33 cellular contexts compared by ENCODE assay signal in the genomic region with DNA sequence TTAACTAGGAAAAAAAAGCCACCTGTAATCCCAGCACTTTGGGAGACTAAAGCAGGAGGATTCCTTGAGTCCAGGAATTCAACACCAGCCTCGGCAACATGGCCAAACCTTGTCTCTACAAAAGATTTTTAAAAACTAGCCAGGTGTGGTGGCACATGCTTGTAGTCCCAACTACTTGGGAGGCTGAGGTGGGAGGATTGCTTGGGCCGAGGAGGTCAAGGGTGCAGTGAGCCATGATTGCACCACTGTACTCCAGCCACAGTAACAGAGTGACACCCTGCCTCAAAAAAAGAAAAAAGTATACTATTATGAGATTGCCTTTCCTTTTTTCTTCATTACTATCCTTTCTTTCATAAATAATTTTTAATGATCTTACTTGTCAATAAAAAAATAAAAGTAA. TPM values are rescaled to one million over a fixed set of nuclear protein-coding genes. Genes with fewer than 3 reads are reported as not detected.
"Had no signal": no experiment of that assay in that cellular context is flagged by ENCODE, and none has a peak within 500 bp of the region (broad histone marks: within the 10 kb centered on the region; RNA-seq: fewer than 3 reads in every experiment).

No MANE protein-coding gene starts in this region.

- DNase-seq: activated CD4-positive, alpha-beta memory T cell treated with anti-CD3 and anti-CD28 coated beads for 36 hours; activated CD4-positive, alpha-beta T cell treated with anti-CD3 and anti-CD28 coated beads for 36 hours; activated CD4-positive, alpha-beta T cell treated with anti-CD3 and anti-CD28 coated beads, Interleukin-2, amount 10 ng/mL, durations not matched to agents 24 days and 14 days; activated CD4-positive, CD25-positive, alpha-beta regulatory T cell; activated CD4-positive, CD25-positive, alpha-beta regulatory T cell treated with anti-CD3 and anti-CD28 coated beads, Interleukin-2, amount 50 U/mL, for 72 hours; activated CD8-positive, alpha-beta memory T cell treated with anti-CD3 and anti-CD28 coated beads, Interleukin-2, amount 10 ng/mL, durations not matched to agents 7 days and 5 days; activated CD8-positive, alpha-beta memory T cell treated with anti-CD3 and anti-CD28 coated beads, Interleukin-2, amount 50 U/mL, for 4 hours; activated CD8-positive, alpha-beta T cell treated with anti-CD3 and anti-CD28 coated beads, Interleukin-2, amount 10 ng/mL, durations not matched to agents 7 days and 5 days; activated effector memory CD4-positive, alpha-beta T cell treated with anti-CD3 and anti-CD28 coated beads, Interleukin-2, amount 50 U/mL, for 16 hours; activated naive CD4-positive, alpha-beta T cell treated with anti-CD3 and anti-CD28 coated beads for 36 hours; activated naive CD8-positive, alpha-beta T cell treated with anti-CD3 and anti-CD28 coated beads for 36 hours; activated naive CD8-positive, alpha-beta T cell treated with anti-CD3 and anti-CD28 coated beads, Interleukin-2, amount 50 U/mL, for 24 hours; activated T-cell treated with anti-CD3 and anti-CD28 coated beads, Interleukin-2, amount 50 U/mL, for 1 hour; activated T-cell treated with anti-CD3 and anti-CD28 coated beads, Interleukin-2, amount 50 U/mL, for 48 hours; adrenal gland; amygdala; aorta; body of pancreas; caudate nucleus; cortex of kidney; dermis blood vessel endothelial cell; effector CD4-positive, alpha-beta T cell; effector memory CD8-positive, alpha-beta T cell; erythroblast; foreskin melanocyte; T-helper 2 cell had no signal

- H3K9me3 ChIP-seq: adrenal gland, body of pancreas, esophagus muscularis mucosa had no signal

- FAIRE-seq: colon had no signal

- H3K27me3 ChIP-seq: adrenal gland, body of pancreas, esophagus muscularis mucosa had no signal

- H3K27ac ChIP-seq: esophagus muscularis mucosa had no signal

- H3K4me3 ChIP-seq: adrenal gland, body of pancreas, esophagus muscularis mucosa had no signal

- ATAC-seq: activated CD4-positive, alpha-beta T cell treated with anti-CD3 and anti-CD28 coated beads for 36 hours; activated CD8-positive, alpha-beta memory T cell treated with anti-CD3 and anti-CD28 coated beads, Interleukin-2, amount 10 ng/mL, durations not matched to agents 7 days and 5 days; activated CD8-positive, alpha-beta T cell treated with anti-CD3 and anti-CD28 coated beads, Interleukin-2, amount 10 ng/mL, durations not matched to agents 7 days and 5 days; activated naive CD8-positive, alpha-beta T cell treated with anti-CD3 and anti-CD28 coated beads, Interleukin-2, amount 50 U/mL, for 24 hours; body of pancreas; effector memory CD8-positive, alpha-beta T cell had no signal

RNA-seq across cellular contexts. Expression of a gene that starts 55.1 kb away (rescaled TPM):
- total RNA-seq: activated CD4-positive, alpha-beta memory T cell treated with anti-CD3 and anti-CD28 coated beads for 36 hours; activated CD4-positive, alpha-beta T cell treated with anti-CD3 and anti-CD28 coated beads for 36 hours; activated CD4-positive, alpha-beta T cell treated with anti-CD3 and anti-CD28 coated beads, Interleukin-2, amount 10 ng/mL, durations not matched to agents 24 days and 14 days; activated CD8-positive, alpha-beta memory T cell treated with anti-CD3 and anti-CD28 coated beads for 36 hours; activated CD8-positive, alpha-beta T cell treated with anti-CD3 and anti-CD28 coated beads, Interleukin-2, amount 10 ng/mL, durations not matched to agents 7 days and 5 days; activated naive CD4-positive, alpha-beta T cell treated with anti-CD3 and anti-CD28 coated beads for 36 hours; activated naive CD8-positive, alpha-beta T cell treated with anti-CD3 and anti-CD28 coated beads for 36 hours; activated T-helper 1 cell treated with anti-CD3 and anti-CD28 coated beads, Interleukin-12 subunit alpha, Interleukin-12 subunit beta, Interleukin-2, Interleukin-4 antibody, amounts not matched to agents 30 ng/mL and 10 ng/mL and 1 ng/mL, durations not matched to agents 14 hours and 24 hours and 36 hours; activated T-helper 2 cell treated with anti-CD3 and anti-CD28 coated beads, Interferon-gamma antibody, Interleukin-2, Interleukin-4, amounts not matched to agents 10 μg/mL and 5 μg/mL and 100 μg/mL, durations not matched to agents 14 hours and 24 hours and 36 hours; aorta; body of pancreas; chondrocyte; dermis blood vessel endothelial cell; esophagus muscularis mucosa; T-helper 1 cell treated with Interleukin-12 subunit alpha and Interleukin-12 subunit beta and Interleukin-4 antibody, amounts not matched to agents 30 ng/mL and 1 ng/mL, for 36 hours had no signal
- polyA plus RNA-seq: aorta had no signal
